In the genomic region with DNA sequence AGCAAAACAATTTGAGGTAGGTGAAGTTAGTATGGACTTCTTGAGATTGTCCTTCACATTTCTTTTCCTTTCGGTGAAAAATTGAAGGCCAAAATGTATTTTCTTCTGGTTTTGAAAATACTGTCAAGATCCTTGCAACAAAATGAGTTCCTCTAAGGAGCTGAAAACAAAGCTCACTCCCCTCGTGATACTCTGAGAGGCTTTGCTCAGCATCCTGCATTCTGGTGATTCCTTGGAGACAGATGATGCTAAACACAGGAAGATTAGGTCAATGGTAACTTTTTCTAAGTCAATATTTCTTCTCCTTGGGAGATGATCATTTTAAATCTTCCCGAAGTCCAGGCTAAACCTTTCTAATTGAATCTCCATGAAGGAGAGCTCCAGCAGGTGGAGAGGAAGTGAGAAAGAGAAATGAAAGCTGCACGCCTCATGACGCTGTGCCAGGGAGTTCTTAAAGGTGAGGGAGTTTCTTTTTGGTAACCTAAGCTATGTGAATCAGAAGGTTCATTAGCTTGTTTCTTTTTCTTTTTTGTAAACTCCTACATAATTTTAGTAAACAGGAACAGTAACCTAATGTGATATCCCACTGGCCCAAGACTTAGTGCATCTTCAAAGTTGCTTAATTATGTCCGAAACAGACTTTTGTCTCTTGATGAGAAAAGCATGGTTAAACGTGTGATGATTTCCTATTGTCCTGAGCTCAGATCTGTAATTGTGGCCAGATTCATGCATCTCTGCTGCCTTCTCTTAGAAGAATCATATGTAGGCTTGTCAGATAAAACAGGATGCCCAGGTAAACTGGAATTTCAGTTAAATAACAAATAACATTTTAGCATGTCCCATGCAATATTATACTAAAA, we compare ENCODE assay signal across 13 cellular contexts. TPM values are rescaled to one million over a fixed set of nuclear protein-coding genes. Genes with fewer than 3 reads are reported as not detected.
DNase-seq lines count a peak whose midpoint lies in the region; ATAC-seq, FAIRE-seq and TF ChIP-seq lines count a peak whose summit lies in the region.
"Had no signal": no experiment of that assay in that cellular context is flagged by ENCODE, and none has a peak within 500 bp of the region (broad histone marks: within the 10 kb centered on the region; RNA-seq: fewer than 3 reads in every experiment).

No MANE protein-coding gene starts in this region.

- no peaks in the 10 kb centered on the region for H3K9me3 ChIP-seq in vagina

- POLR2A ChIA-PET in activated CD4-positive, alpha-beta memory T cell treated with anti-CD3 and anti-CD28 coated beads for 36 hours (lab: Charles Lee) = no interaction called here

- no peak overlapping the region for H3K4me3 ChIP-seq in vagina

- no peak for TF ChIP-seq POLR2A in vagina (IDR thresholded peaks at IDR 0.05)

- intact Hi-C loops in vagina (cut with DNase I) = no loop called here
- intact Hi-C loops in activated CD4-positive, alpha-beta memory T cell treated with anti-CD3 and anti-CD28 coated beads for 36 hours (cut with micrococcal nuclease) = no loop called here

- H3K36me3 Mint-ChIP-seq in nephron progenitor cell (ENCODE audit: low read depth) = no peaks in the 10 kb centered on the region
- no peaks in the 10 kb centered on the region for H3K36me3 Mint-ChIP-seq in activated CD4-positive, alpha-beta memory T cell treated with anti-CD3 and anti-CD28 coated beads for 36 hours
- H3K36me3 Mint-ChIP-seq: T-cell had no signal

- peak overlapping the region; percentile 5 for H3K27ac ChIP-seq in vagina

- no peaks in the 10 kb centered on the region for H3K27me3 ChIP-seq in vagina

- no peaks in the 10 kb centered on the region for H3K4me1 Mint-ChIP-seq in nephron progenitor cell
- H3K4me1 Mint-ChIP-seq in activated CD4-positive, alpha-beta memory T cell treated with anti-CD3 and anti-CD28 coated beads for 36 hours (ENCODE audit: low read depth) = peaks cover 4% of the 10 kb centered on the region
- H3K4me1 Mint-ChIP-seq: T-cell had no signal

- H3K4me3 Mint-ChIP-seq in nephron progenitor cell = no peak overlapping the region
- no peak overlapping the region for H3K4me3 Mint-ChIP-seq in activated CD4-positive, alpha-beta memory T cell treated with anti-CD3 and anti-CD28 coated beads for 36 hours
- H3K4me3 Mint-ChIP-seq: T-cell had no signal

- peak; percentile 89 for ATAC-seq in HG02610 (IDR thresholded peaks at IDR 0.05; ENCODE audit: unreplicated experiment)
- peak; percentile 84 for ATAC-seq in HG03439 (IDR thresholded peaks at IDR 0.05; ENCODE audit: unreplicated experiment)
- ATAC-seq: T-cell had no signal

- no peaks in the 10 kb centered on the region for H3K9me3 Mint-ChIP-seq in nephron progenitor cell
- H3K9me3 Mint-ChIP-seq in activated CD4-positive, alpha-beta memory T cell treated with anti-CD3 and anti-CD28 coated beads for 36 hours = no peaks in the 10 kb centered on the region
- H3K9me3 Mint-ChIP-seq: T-cell had no signal

- TF ChIP-seq CTCF in vagina (IDR thresholded peaks at IDR 0.05) (no peak), nephron progenitor cell (IDR thresholded peaks at IDR 0.05) (no peak)

- H3K4me1 ChIP-seq in vagina = peaks cover 73% of the 10 kb centered on the region

- DNase-seq in GM19239 (ENCODE audit: insufficient read length, low spot score) (no peak), vagina (ENCODE audit: extremely low spot score in 2 of 2) (no peak), cerebellum (ENCODE audit: low spot score) (no peak), nephron progenitor cell (no peak)
- no peak for DNase-seq in activated CD4-positive, alpha-beta memory T cell treated with anti-CD3 and anti-CD28 coated beads for 36 hours
- DNase-seq: activated CD8-positive, alpha-beta memory T cell treated with anti-CD3 and anti-CD28 coated beads, Interleukin-2, amount 50 U/mL, for 4 hours; DMS53; GOT3; NCI-H69; T-cell had no signal

- peaks cover 34% of the 10 kb centered on the region for H3K27me3 Mint-ChIP-seq in nephron progenitor cell (ENCODE audit: low read depth, poor library complexity)
- H3K27me3 Mint-ChIP-seq in activated CD4-positive, alpha-beta memory T cell treated with anti-CD3 and anti-CD28 coated beads for 36 hours = no peaks in the 10 kb centered on the region

- FAIRE-seq in GM19239 (lab: Jason Lieb, UNC) = peak; percentile 63
- FAIRE-seq: keratinocyte had no signal

- no peaks in the 10 kb centered on the region for H3K36me3 ChIP-seq in vagina

- CTCF ChIA-PET in activated CD4-positive, alpha-beta memory T cell treated with anti-CD3 and anti-CD28 coated beads for 36 hours (lab: Charles Lee) = no interaction called here

- H3K27ac Mint-ChIP-seq in nephron progenitor cell = no peak overlapping the region
- no peak overlapping the region for H3K27ac Mint-ChIP-seq in activated CD4-positive, alpha-beta memory T cell treated with anti-CD3 and anti-CD28 coated beads for 36 hours
- H3K27ac Mint-ChIP-seq: T-cell had no signal

RNA-seq across cellular contexts. Expression of gene ESR1, which starts 15.0 kb away (rescaled TPM):
- 50.3 TPM for total RNA-seq in vagina
- total RNA-seq in cerebellum = 0.09 TPM
- total RNA-seq in activated CD4-positive, alpha-beta memory T cell treated with anti-CD3 and anti-CD28 coated beads for 36 hours = under 1 TPM in 1 of 2 experiments, not detected in 1; 0.10 TPM

Comparison
In these comparisons a context has a peak if more than half of its experiments do, and no peak if none do; other contexts are left out.
1. RNA of gene ESR1, which starts 15.0 kb away (total RNA-seq): 50.3 TPM in vagina (single experiment); 0.10 TPM in activated CD4-positive, alpha-beta memory T cell treated with anti-CD3 and anti-CD28 coated beads for 36 hours and 0.09 TPM in cerebellum (single experiment); every median in the first group is over 10 times any median in the second.